1 cellular context compared by ENCODE assay signal in the genomic region with DNA sequence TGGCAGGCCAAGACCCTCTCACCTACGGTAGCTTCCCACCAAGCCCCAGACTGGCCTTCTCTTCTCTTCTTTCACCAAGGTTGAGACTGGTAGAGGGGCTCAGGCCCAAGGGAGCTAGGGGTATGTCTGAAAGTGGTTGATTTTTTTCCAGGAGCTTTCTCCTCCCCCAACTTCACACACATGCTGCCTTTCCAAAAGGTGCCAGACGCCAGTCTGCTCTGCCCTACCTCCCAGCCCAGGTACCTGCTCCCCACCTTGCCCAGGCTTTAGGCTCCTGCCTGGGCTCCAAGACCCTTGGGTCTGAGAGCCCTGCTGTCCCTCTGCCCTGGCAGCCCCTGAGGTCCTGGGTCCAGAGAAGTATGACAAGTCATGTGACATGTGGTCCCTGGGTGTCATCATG.
TF ChIP-seq lines count a peak whose summit lies in the region.

No MANE protein-coding gene starts in this region.

TF ChIP-seq in K562, 482 proteins besides CTCF, POLR2A, EP300 and RAD21:
- peak; percentile 19; the same call in 1 of the 2 replicates for TF ChIP-seq TFE3 (CRISPR knock-in tag; IDR thresholded peaks at IDR 0.05)
- TF ChIP-seq TFAM (CRISPR knock-in tag; conservative IDR thresholded peaks at IDR 0.05): no peak
